ENCODE assay signal across 1 cellular context in genomic region chr3:4979401-4980228, GRCh38.
TF ChIP-seq lines count a peak whose summit lies in the region.

TSS of gene BHLHE40 (plus strand) at chr3:4979437. CDS start at chr3:4979719, 282 bp downstream.

TF ChIP-seq in K562, 482 proteins besides CTCF, POLR2A, EP300 and RAD21 (continued from another document and continues in another):
- no peak for TF ChIP-seq ZNF395 (CRISPR knock-in tag; IDR thresholded peaks at IDR 0.05)
- TF ChIP-seq MTA2 (IDR thresholded peaks at IDR 0.05; ENCODE audit: low read depth): peak; percentile 25; the same call in 1 of the 2 replicates
- no peak for TF ChIP-seq TCF7L2 (IDR thresholded peaks at IDR 0.05; ENCODE audit: low read depth, low read length)
- no peak for TF ChIP-seq TFE3 (CRISPR knock-in tag; IDR thresholded peaks at IDR 0.05)
- no peak for TF ChIP-seq HDGF (IDR thresholded peaks at IDR 0.05)
- TF ChIP-seq RBM17 (IDR thresholded peaks at IDR 0.05; ENCODE audit: borderline replicate concordance, low read depth, low read length): no peak
- TF ChIP-seq, protein P1, sequence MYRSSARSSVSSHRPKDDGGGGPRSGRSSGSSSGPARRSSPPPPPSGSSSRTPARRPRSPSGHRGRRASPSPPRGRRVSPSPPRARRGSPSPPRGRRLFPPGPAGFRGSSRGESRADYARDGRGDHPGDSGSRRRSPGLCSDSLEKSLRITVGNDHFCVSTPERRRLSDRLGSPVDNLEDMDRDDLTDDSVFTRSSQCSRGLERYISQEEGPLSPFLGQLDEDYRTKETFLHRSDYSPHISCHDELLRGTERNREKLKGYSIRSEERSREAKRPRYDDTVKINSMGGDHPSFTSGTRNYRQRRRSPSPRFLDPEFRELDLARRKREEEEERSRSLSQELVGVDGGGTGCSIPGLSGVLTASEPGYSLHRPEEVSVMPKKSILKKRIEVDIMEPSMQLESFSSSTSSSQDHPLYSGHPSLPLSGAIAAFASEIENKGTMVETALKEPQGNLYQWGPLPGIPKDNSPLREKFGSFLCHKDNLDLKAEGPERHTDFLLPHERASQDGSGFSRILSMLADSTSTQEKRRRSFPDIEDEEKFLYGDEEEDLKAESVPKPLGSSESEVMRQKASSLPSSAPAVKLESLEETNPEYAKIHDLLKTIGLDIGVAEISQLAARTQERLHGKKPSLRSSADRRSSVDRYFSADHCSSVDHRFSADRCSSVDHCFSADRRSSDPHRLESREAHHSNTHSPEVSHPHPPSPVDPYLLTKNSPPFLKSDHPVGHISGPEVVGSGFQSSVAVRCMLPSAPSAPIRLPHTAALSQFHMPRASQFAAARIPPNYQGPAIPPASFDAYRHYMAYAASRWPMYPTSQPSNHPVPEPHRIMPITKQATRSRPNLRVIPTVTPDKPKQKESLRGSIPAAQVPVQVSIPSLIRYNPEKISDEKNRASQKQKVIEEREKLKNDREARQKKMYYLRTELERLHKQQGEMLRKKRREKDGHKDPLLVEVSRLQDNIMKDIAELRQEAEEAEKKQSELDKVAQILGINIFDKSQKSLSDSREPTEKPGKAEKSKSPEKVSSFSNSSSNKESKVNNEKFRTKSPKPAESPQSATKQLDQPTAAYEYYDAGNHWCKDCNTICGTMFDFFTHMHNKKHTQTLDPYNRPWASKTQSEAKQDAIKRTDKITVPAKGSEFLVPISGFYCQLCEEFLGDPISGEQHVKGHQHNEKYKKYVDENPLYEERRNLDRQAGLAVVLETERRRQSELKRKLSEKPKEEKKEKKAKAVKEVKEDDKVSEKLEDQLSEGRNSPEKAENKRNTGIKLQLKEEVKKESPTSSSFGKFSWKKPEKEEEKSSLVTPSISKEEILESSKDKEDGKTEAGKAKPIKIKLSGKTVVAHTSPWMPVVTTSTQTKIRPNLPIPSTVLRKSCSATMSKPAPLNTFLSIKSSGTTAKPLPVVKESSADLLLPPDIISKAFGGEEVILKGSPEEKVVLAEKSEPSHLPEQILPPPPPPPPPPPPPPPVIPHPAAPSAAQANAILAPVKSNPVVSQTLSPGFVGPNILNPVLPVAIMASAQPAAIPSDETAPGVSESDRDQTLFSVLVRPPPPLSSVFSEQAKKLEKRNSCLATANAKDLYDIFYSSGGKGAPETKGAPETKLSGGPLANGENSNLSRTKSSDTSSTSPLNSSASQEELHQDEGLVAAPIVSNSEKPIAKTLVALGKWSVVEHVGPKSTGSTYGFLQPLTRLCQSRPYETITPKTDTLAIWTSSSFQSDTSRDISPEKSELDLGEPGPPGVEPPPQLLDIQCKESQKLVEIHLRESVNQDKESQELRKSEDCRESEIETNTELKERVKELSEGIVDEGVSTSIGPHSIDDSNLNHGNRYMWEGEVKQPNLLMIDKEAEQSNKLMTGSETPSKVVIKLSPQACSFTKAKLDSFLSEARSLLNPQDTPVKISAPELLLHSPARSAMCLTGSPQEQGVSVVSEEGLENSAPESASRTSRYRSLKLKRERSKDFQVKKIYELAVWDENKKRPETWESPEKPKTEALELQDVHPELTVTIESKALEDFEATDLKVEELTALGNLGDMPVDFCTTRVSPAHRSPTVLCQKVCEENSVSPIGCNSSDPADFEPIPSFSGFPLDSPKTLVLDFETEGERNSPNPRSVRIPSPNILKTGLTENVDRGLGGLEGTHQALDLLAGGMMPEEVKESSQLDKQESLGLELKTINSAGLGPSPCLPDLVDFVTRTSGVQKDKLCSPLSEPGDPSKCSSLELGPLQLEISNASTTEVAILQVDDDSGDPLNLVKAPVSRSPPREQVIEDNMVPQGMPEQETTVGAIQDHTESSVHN (IDR thresholded peaks at IDR 0.05; ENCODE audit: borderline replicate concordance in 1 of 2, low read depth in 1 of 2): no peak
- no peak for TF ChIP-seq MCM5 (IDR thresholded peaks at IDR 0.05; ENCODE audit: low read depth)
- peak; percentile 83 for TF ChIP-seq RBFOX2 (IDR thresholded peaks at IDR 0.05; ENCODE audit: low read depth, low read length)
- TF ChIP-seq, protein P2, sequence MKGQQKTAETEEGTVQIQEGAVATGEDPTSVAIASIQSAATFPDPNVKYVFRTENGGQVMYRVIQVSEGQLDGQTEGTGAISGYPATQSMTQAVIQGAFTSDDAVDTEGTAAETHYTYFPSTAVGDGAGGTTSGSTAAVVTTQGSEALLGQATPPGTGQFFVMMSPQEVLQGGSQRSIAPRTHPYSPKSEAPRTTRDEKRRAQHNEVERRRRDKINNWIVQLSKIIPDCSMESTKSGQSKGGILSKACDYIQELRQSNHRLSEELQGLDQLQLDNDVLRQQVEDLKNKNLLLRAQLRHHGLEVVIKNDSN (CRISPR knock-in tag; IDR thresholded peaks at IDR 0.05): no peak
- TF ChIP-seq, protein P3, sequence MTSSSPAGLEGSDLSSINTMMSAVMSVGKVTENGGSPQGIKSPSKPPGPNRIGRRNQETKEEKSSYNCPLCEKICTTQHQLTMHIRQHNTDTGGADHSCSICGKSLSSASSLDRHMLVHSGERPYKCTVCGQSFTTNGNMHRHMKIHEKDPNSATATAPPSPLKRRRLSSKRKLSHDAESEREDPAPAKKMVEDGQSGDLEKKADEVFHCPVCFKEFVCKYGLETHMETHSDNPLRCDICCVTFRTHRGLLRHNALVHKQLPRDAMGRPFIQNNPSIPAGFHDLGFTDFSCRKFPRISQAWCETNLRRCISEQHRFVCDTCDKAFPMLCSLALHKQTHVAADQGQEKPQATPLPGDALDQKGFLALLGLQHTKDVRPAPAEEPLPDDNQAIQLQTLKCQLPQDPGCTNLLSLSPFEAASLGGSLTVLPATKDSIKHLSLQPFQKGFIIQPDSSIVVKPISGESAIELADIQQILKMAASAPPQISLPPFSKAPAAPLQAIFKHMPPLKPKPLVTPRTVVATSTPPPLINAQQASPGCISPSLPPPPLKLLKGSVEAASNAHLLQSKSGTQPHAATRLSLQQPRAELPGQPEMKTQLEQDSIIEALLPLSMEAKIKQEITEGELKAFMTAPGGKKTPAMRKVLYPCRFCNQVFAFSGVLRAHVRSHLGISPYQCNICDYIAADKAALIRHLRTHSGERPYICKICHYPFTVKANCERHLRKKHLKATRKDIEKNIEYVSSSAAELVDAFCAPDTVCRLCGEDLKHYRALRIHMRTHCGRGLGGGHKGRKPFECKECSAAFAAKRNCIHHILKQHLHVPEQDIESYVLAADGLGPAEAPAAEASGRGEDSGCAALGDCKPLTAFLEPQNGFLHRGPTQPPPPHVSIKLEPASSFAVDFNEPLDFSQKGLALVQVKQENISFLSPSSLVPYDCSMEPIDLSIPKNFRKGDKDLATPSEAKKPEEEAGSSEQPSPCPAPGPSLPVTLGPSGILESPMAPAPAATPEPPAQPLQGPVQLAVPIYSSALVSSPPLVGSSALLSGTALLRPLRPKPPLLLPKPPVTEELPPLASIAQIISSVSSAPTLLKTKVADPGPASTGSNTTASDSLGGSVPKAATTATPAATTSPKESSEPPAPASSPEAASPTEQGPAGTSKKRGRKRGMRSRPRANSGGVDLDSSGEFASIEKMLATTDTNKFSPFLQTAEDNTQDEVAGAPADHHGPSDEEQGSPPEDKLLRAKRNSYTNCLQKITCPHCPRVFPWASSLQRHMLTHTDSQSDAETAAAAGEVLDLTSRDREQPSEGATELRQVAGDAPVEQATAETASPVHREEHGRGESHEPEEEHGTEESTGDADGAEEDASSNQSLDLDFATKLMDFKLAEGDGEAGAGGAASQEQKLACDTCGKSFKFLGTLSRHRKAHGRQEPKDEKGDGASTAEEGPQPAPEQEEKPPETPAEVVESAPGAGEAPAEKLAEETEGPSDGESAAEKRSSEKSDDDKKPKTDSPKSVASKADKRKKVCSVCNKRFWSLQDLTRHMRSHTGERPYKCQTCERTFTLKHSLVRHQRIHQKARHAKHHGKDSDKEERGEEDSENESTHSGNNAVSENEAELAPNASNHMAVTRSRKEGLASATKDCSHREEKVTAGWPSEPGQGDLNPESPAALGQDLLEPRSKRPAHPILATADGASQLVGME (CRISPR knock-in tag; IDR thresholded peaks at IDR 0.05): peak; percentile 22; the same call in 1 of the 2 replicates
- TF ChIP-seq, protein P4, sequence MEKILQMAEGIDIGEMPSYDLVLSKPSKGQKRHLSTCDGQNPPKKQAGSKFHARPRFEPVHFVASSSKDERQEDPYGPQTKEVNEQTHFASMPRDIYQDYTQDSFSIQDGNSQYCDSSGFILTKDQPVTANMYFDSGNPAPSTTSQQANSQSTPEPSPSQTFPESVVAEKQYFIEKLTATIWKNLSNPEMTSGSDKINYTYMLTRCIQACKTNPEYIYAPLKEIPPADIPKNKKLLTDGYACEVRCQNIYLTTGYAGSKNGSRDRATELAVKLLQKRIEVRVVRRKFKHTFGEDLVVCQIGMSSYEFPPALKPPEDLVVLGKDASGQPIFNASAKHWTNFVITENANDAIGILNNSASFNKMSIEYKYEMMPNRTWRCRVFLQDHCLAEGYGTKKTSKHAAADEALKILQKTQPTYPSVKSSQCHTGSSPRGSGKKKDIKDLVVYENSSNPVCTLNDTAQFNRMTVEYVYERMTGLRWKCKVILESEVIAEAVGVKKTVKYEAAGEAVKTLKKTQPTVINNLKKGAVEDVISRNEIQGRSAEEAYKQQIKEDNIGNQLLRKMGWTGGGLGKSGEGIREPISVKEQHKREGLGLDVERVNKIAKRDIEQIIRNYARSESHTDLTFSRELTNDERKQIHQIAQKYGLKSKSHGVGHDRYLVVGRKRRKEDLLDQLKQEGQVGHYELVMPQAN (IDR thresholded peaks at IDR 0.05; ENCODE audit: borderline replicate concordance): peak; percentile 58; the same call in 1 of the 2 replicates
- TF ChIP-seq NR1H2 (CRISPR knock-in tag; IDR thresholded peaks at IDR 0.05): no peak; the same call in 1 of the 2 replicates
- no peak for TF ChIP-seq STAG1 (CRISPR knock-in tag; IDR thresholded peaks at IDR 0.05; ENCODE audit: borderline replicate concordance)
- TF ChIP-seq SIX5 (IDR thresholded peaks at IDR 0.05; ENCODE audit: borderline replicate concordance in 1 of 2, insufficient read depth in 1 of 2, low read depth in 1 of 2, low read length in 2 of 2): no peak
- TF ChIP-seq XRCC4 (IDR thresholded peaks at IDR 0.05; ENCODE audit: extremely low read depth, insufficient read depth, insufficient read length): no peak
- no peak for TF ChIP-seq ZNF316 (IDR thresholded peaks at IDR 0.05)
- TF ChIP-seq, protein P5, sequence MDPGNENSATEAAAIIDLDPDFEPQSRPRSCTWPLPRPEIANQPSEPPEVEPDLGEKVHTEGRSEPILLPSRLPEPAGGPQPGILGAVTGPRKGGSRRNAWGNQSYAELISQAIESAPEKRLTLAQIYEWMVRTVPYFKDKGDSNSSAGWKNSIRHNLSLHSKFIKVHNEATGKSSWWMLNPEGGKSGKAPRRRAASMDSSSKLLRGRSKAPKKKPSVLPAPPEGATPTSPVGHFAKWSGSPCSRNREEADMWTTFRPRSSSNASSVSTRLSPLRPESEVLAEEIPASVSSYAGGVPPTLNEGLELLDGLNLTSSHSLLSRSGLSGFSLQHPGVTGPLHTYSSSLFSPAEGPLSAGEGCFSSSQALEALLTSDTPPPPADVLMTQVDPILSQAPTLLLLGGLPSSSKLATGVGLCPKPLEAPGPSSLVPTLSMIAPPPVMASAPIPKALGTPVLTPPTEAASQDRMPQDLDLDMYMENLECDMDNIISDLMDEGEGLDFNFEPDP (CRISPR knock-in tag; IDR thresholded peaks at IDR 0.05): no peak
- TF ChIP-seq ZNF347 (CRISPR knock-in tag; IDR thresholded peaks at IDR 0.05; ENCODE audit: low read depth): 0 out of 2 replicates have a peak, but pooled peaks have one; percentile 10
- no peak for TF ChIP-seq GTF2F1 (IDR thresholded peaks at IDR 0.05; ENCODE audit: low read depth, low read length)
- peak; percentile 50; the same call in 1 of the 2 replicates for TF ChIP-seq PML (IDR thresholded peaks at IDR 0.05; ENCODE audit: low read length)
- no peak for TF ChIP-seq ZNF668 (CRISPR knock-in tag; IDR thresholded peaks at IDR 0.05)
- no peak for TF ChIP-seq ZNF699 (CRISPR knock-in tag; IDR thresholded peaks at IDR 0.05; ENCODE audit: insufficient replicate concordance)
- TF ChIP-seq EHMT2 (IDR thresholded peaks at IDR 0.05): no peak
- peak; percentile 77; the same call in 1 of the 2 replicates for TF ChIP-seq FOXP1 (CRISPR knock-in tag; IDR thresholded peaks at IDR 0.05)
- TF ChIP-seq PYGO2 (tag; IDR thresholded peaks at IDR 0.05): no peak
- peak; percentile 70 for TF ChIP-seq RBBP5 (IDR thresholded peaks at IDR 0.05; ENCODE audit: borderline replicate concordance, insufficient read depth, low read length, poor library complexity, severe bottlenecking)
- no peak for TF ChIP-seq XRCC3 (IDR thresholded peaks at IDR 0.05)
